ENCODE assay signal across 22 cellular contexts in genomic region chr12:93782854-93783253, GRCh38.
A peak's percentile ranks its signal among the peaks of the same experiment; 100 is the strongest.
DNase-seq lines count a peak whose midpoint lies in the region; ATAC-seq and TF ChIP-seq lines count a peak whose summit lies in the region.
"Had no signal": no experiment of that assay in that cellular context is flagged by ENCODE, and none has a peak within 500 bp of the region (broad histone marks: within the 10 kb centered on the region; RNA-seq: fewer than 3 reads in every experiment).

No MANE protein-coding gene starts in this region.

- 93% methylated on average over 1 of the region's 1 CpG for WGBS in prostate gland

- H3K27me3 ChIP-seq in adipocyte (replicated peaks; ENCODE audit: control insufficient read depth, insufficient read depth, low read length) (no peaks in the 10 kb centered on the region), prostate gland (replicated peaks; ENCODE audit: insufficient read depth) (no peaks in the 10 kb centered on the region)
- H3K27me3 ChIP-seq: esophagus muscularis mucosa, neutrophil, SJSA1 had no signal

- H3K27ac Mint-ChIP-seq in HFFc6, result peak overlapping the region; percentile 74
- H3K27ac Mint-ChIP-seq: stimulated activated naive CD8-positive, alpha-beta T cell treated with anti-CD3 and anti-CD28 coated beads, Interleukin-15, Interleukin-2, amounts not matched to agents 100 ng/mL and 50 ng/mL, for 24 hours had no signal

- H3K4me3 Mint-ChIP-seq in HFFc6, result no peak overlapping the region
- H3K4me3 Mint-ChIP-seq: stimulated activated naive CD8-positive, alpha-beta T cell treated with anti-CD3 and anti-CD28 coated beads, Interleukin-15, Interleukin-2, amounts not matched to agents 100 ng/mL and 50 ng/mL, for 24 hours had no signal

- H3K4me1 ChIP-seq in adipocyte (ENCODE audit: control insufficient read depth, insufficient read depth, low read length) (peaks cover 64% of the 10 kb centered on the region), prostate gland (replicated peaks) (peaks cover 15% of the 10 kb centered on the region)

- peaks cover 94% of the 10 kb centered on the region for H3K4me1 Mint-ChIP-seq in HFFc6 (ENCODE audit: low read depth)

- intact Hi-C loops in prostate gland (cut with DNase I), result loop anchor here (10.0 kb wide), 1 partner anchor 112 kb away; no protein-coding TSS in a partner anchor

- TF ChIP-seq CTCF in HFFc6 (IDR thresholded peaks at IDR 0.05) (no peak), prostate gland (IDR thresholded peaks at IDR 0.05) (no peak)

- H3K4me3 ChIP-seq in adipocyte (ENCODE audit: low read length) (no peak overlapping the region), prostate gland (no peak overlapping the region)
- H3K4me3 ChIP-seq: esophagus muscularis mucosa, SJSA1, thoracic aorta had no signal

- H3K9ac ChIP-seq in adipocyte (ENCODE audit: low read length), result no peak overlapping the region

- no peak for TF ChIP-seq POLR2A in prostate gland (IDR thresholded peaks at IDR 0.05)

- H3K27me3 Mint-ChIP-seq in HFFc6 (ENCODE audit: insufficient read depth), result no peaks in the 10 kb centered on the region
- H3K27me3 Mint-ChIP-seq: CD4-positive, alpha-beta T cell; stimulated activated naive CD8-positive, alpha-beta T cell treated with anti-CD3 and anti-CD28 coated beads, Interleukin-15, Interleukin-2, amounts not matched to agents 100 ng/mL and 50 ng/mL, for 24 hours had no signal

- H3K36me3 ChIP-seq in adipocyte (ENCODE audit: control insufficient read depth, insufficient read depth, low read length, severe bottlenecking), result no peaks in the 10 kb centered on the region
- H3K36me3 ChIP-seq in prostate gland, result no peaks in the 10 kb centered on the region
- H3K36me3 ChIP-seq: esophagus muscularis mucosa, neutrophil, SJSA1, thoracic aorta had no signal

- peaks cover 11% of the 10 kb centered on the region for H3K36me3 Mint-ChIP-seq in HFFc6 (ENCODE audit: low read depth)

- H3K9me3 ChIP-seq in adipocyte (ENCODE audit: control insufficient read depth, low read length) (no peaks in the 10 kb centered on the region), prostate gland (no peaks in the 10 kb centered on the region)
- H3K9me3 ChIP-seq: esophagus muscularis mucosa, neutrophil, SJSA1, thoracic aorta had no signal

- ATAC-seq in GM19023 (IDR thresholded peaks at IDR 0.05; ENCODE audit: unreplicated experiment) (no peak), HG03378 (IDR thresholded peaks at IDR 0.05; ENCODE audit: unreplicated experiment) (no peak)
- ATAC-seq: left lobe of liver had no signal

- H3K27ac ChIP-seq in prostate gland, result peak overlapping the region; percentile 43 to 87
- H3K27ac ChIP-seq: neutrophil, SJSA1, thoracic aorta had no signal

- no peaks in the 10 kb centered on the region for H3K9me3 Mint-ChIP-seq in HFFc6
- H3K9me3 Mint-ChIP-seq: CD4-positive, alpha-beta T cell had no signal

- DNase-seq in DMS79 treated with DMSO at 0.1 percent for 48 hours (lab: John Stamatoyannopoulos, UW) (peak; percentile 23), DMS79 (lab: John Stamatoyannopoulos, UW) (no peak), HFFc6 (no peak), adipocyte (ENCODE audit: low read depth) (peak; percentile 48), prostate gland (ENCODE audit: low spot score) (no peak), amniotic stem cell (lab: John Stamatoyannopoulos, UW) (no peak)
- DNase-seq: activated naive CD4-positive, alpha-beta T cell; activated T-cell treated with anti-CD3 and anti-CD28 coated beads, Interleukin-2, amount 50 U/mL, for 1 hour; CD4-positive, alpha-beta T cell; hypothalamus; mesendoderm; NCI-H1105 treated with DMSO at 0.1 percent for 48 hours; NCI-H1930; NCI-H524 treated with DMSO at 0.1 percent for 48 hours had no signal

Comparison
In these comparisons a context has a peak if more than half of its experiments do, and no peak if none do; other contexts are left out.
1. DNase-seq: peak in DMS79 treated with DMSO at 0.1 percent for 48 hours (single experiment) and adipocyte (single experiment); none in DMS79 (single experiment), HFFc6 (single experiment), prostate gland (single experiment) and amniotic stem cell (single experiment).